In the genomic region with DNA sequence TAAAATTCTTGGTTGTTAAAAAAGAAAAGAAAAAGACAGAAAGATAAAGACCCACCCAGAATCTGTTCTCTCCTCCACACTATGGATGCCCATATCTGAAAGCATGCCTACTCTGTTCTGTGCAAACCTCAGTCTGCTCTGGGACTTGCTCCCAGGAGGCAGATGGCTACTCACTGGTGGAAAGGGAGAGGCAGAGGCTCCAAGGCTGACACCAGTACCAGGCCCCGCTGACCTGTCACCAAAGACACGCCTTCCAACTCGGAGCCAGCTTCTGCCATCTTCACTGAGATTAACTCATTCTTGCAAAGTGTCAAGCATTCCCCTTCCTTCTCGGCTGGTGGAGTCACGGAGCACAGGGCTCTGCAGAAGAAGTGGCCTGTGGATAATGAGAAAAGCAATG, we compare ENCODE assay signal across 23 cellular contexts. TPM values are rescaled to one million over a fixed set of nuclear protein-coding genes. Genes with fewer than 3 reads are reported as not detected.
"Had no signal": no experiment of that assay in that cellular context is flagged by ENCODE, and none has a peak within 500 bp of the region (broad histone marks: within the 10 kb centered on the region; RNA-seq: fewer than 3 reads in every experiment).

No MANE protein-coding gene starts in this region.

- H3K27ac Mint-ChIP-seq: activated naive CD8-positive, alpha-beta T cell treated with anti-CD3 and anti-CD28 coated beads for 36 hours; naive thymus-derived CD8-positive, alpha-beta T cell; progenitor cell of endocrine pancreas; stimulated activated memory B cell treated with anti-CD40 and anti-IgM and Interleukin-4, amounts not matched to agents 10 μg/mL and 1 μg/mL and 100 μg/mL, for 72 hours; T-helper 2 cell treated with Interferon-gamma antibody and Interleukin-4, amounts not matched to agents 5 μg/mL and 100 μg/mL, for 36 hours had no signal

- DNase-seq: activated CD4-positive, alpha-beta T cell treated with anti-CD3 and anti-CD28 coated beads for 4 hours; activated CD4-positive, alpha-beta T cell treated with anti-CD3 and anti-CD28 coated beads, Interleukin-2, amount 50 U/mL, for 4 hours; activated effector memory CD4-positive, alpha-beta T cell treated with Interleukin-2 at 50 U/mL for 16 hours; activated naive CD4-positive, alpha-beta T cell treated with Interleukin-2 at 50 U/mL for 16 hours; activated naive CD8-positive, alpha-beta T cell treated with anti-CD3 and anti-CD28 coated beads for 36 hours; adrenal gland; aorta; body of pancreas; islet precursor cell; left cardiac atrium; lower lobe of right lung; mesenchymal stem cell; naive thymus-derived CD8-positive, alpha-beta T cell; stimulated activated CD4-positive, alpha-beta T cell treated with anti-CD3 and anti-CD28 coated beads, Interleukin-12 subunit alpha, Interleukin-12 subunit beta, amount 100 ng/mL, for 4 hours; stimulated activated CD4-positive, alpha-beta T cell treated with anti-CD3 and anti-CD28 coated beads, Interleukin-4, amount 100 ng/mL, for 24 hours; stimulated activated naive CD8-positive, alpha-beta T cell treated with anti-CD3 and anti-CD28 coated beads, Interleukin-15, amount 100 ng/mL, for 72 hours; T-helper 1 cell had no signal

- H3K9me3 Mint-ChIP-seq: activated naive CD8-positive, alpha-beta T cell treated with anti-CD3 and anti-CD28 coated beads for 36 hours; naive thymus-derived CD8-positive, alpha-beta T cell; stimulated activated memory B cell treated with anti-CD40 and anti-IgM and Interleukin-4, amounts not matched to agents 10 μg/mL and 1 μg/mL and 100 μg/mL, for 72 hours; stimulated activated naive CD8-positive, alpha-beta T cell treated with anti-CD3 and anti-CD28 coated beads, Interleukin-15, amount 100 ng/mL, for 72 hours; T-helper 2 cell treated with Interferon-gamma antibody and Interleukin-4, amounts not matched to agents 5 μg/mL and 100 μg/mL, for 36 hours had no signal

- H3K36me3 Mint-ChIP-seq: activated naive CD8-positive, alpha-beta T cell treated with anti-CD3 and anti-CD28 coated beads for 36 hours; naive thymus-derived CD8-positive, alpha-beta T cell; stimulated activated memory B cell treated with anti-CD40 and anti-IgM and Interleukin-4, amounts not matched to agents 10 μg/mL and 1 μg/mL and 100 μg/mL, for 72 hours had no signal

- H3K4me3 Mint-ChIP-seq: activated naive CD8-positive, alpha-beta T cell treated with anti-CD3 and anti-CD28 coated beads for 36 hours; naive thymus-derived CD8-positive, alpha-beta T cell; stimulated activated memory B cell treated with anti-CD40 and anti-IgM and Interleukin-4, amounts not matched to agents 10 μg/mL and 1 μg/mL and 100 μg/mL, for 72 hours; stimulated activated naive CD8-positive, alpha-beta T cell treated with anti-CD3 and anti-CD28 coated beads, Interleukin-15, amount 100 ng/mL, for 72 hours; T-helper 2 cell treated with Interferon-gamma antibody and Interleukin-4, amounts not matched to agents 5 μg/mL and 100 μg/mL, for 36 hours had no signal

- ATAC-seq: body of pancreas; lower lobe of right lung; naive thymus-derived CD8-positive, alpha-beta T cell; sciatic nerve; stimulated activated memory B cell treated with anti-CD40 and anti-IgM and Interleukin-4, amounts not matched to agents 10 μg/mL and 1 μg/mL and 100 μg/mL, for 72 hours; stimulated activated naive CD8-positive, alpha-beta T cell treated with anti-CD3 and anti-CD28 coated beads, Interleukin-15, amount 100 ng/mL, for 72 hours had no signal

- H3K27me3 ChIP-seq: adrenal gland, body of pancreas, tibial nerve had no signal

- H3K27ac ChIP-seq: adrenal gland, body of pancreas, lower lobe of right lung, skin epidermis, tibial nerve had no signal

RNA-seq across cellular contexts. Expression of gene SH3TC2, which starts 21.6 kb away (rescaled TPM):
- total RNA-seq: activated naive CD8-positive, alpha-beta T cell treated with anti-CD3 and anti-CD28 coated beads for 36 hours; naive thymus-derived CD8-positive, alpha-beta T cell had no signal
- polyA plus RNA-seq: aorta; naive thymus-derived CD8-positive, alpha-beta T cell had no signal
